1 cellular context compared by ENCODE assay signal in genomic region chr6:28758046-28758817, GRCh38.
A peak's percentile ranks its signal among the peaks of the same experiment; 100 is the strongest.
TF ChIP-seq lines count a peak whose summit lies in the region.

No MANE protein-coding gene starts in this region.

TF ChIP-seq in K562, 482 proteins besides CTCF, POLR2A, EP300 and RAD21 (continued from another document and continues in another):
- TF ChIP-seq XRCC5 (IDR thresholded peaks at IDR 0.05; ENCODE audit: low read depth, low read length) (no peak; the same call in 1 of the 2 replicates), KLF13 (tag; IDR thresholded peaks at IDR 0.05; ENCODE audit: borderline replicate concordance, low read depth) (peak; percentile 66), SMARCA4 (IDR thresholded peaks at IDR 0.05) (no peak; the same call in 1 of the 2 replicates), CBFA2T3 (IDR thresholded peaks at IDR 0.05) (no peak), THRA (IDR thresholded peaks at IDR 0.05) (no peak), ZBTB34 (CRISPR knock-in tag; IDR thresholded peaks at IDR 0.05) (no peak), BCOR (IDR thresholded peaks at IDR 0.05) (peak; percentile 72), GMEB1 (CRISPR knock-in tag; IDR thresholded peaks at IDR 0.05) (no peak), ZNF511 (CRISPR knock-in tag; IDR thresholded peaks at IDR 0.05) (no peak), RCOR1 (IDR thresholded peaks at IDR 0.05; ENCODE audit: borderline replicate concordance in 1 of 2, low read depth in 2 of 2, low read length in 2 of 2) (peak; percentile 34 to 87; a peak in 3 of 4 replicates), DMBX1 (CRISPR knock-in tag; IDR thresholded peaks at IDR 0.05; ENCODE audit: borderline replicate concordance) (no peak), MCM5 (IDR thresholded peaks at IDR 0.05; ENCODE audit: low read depth) (no peak), SP1 (CRISPR knock-in tag; IDR thresholded peaks at IDR 0.05) (peak; percentile 65), ID3 (CRISPR knock-in tag; IDR thresholded peaks at IDR 0.05) (no peak), ID3 (tag; IDR thresholded peaks at IDR 0.05) (peak; percentile 76), ATF6 (CRISPR knock-in tag; IDR thresholded peaks at IDR 0.05) (0 out of 2 replicates have a peak, but pooled peaks have one; percentile 84), CREB1 (IDR thresholded peaks at IDR 0.05) (peak; percentile 57; the same call in 1 of the 2 replicates), CREB1 (CRISPR knock-in tag; IDR thresholded peaks at IDR 0.05) (peak; percentile 9; the same call in 1 of the 2 replicates), BRD9 (IDR thresholded peaks at IDR 0.05; ENCODE audit: low read depth, partially characterized antibody) (peak; percentile 69), SLC30A9 (CRISPR knock-in tag; IDR thresholded peaks at IDR 0.05) (no peak), ATF7 (IDR thresholded peaks at IDR 0.05) (peak; percentile 77), ZNF449 (CRISPR knock-in tag; IDR thresholded peaks at IDR 0.05) (no peak), TCF15 (CRISPR knock-in tag; IDR thresholded peaks at IDR 0.05) (no peak), ZNF347 (CRISPR knock-in tag; IDR thresholded peaks at IDR 0.05; ENCODE audit: low read depth) (no peak), E2F3 (CRISPR knock-in tag; IDR thresholded peaks at IDR 0.05) (no peak), MAFG (tag; conservative IDR thresholded peaks at IDR 0.05) (no peak), TAL1 (IDR thresholded peaks at IDR 0.05) (no peak), ZNF217 (CRISPR knock-in tag; IDR thresholded peaks at IDR 0.05) (no peak), PATZ1 (CRISPR knock-in tag; IDR thresholded peaks at IDR 0.05; ENCODE audit: borderline replicate concordance) (0 out of 2 replicates have a peak, but pooled peaks have one; percentile 74), ZNF583 (CRISPR knock-in tag; IDR thresholded peaks at IDR 0.05) (no peak), ESRRB (CRISPR knock-in tag; IDR thresholded peaks at IDR 0.05; ENCODE audit: borderline replicate concordance) (no peak), ZFP30 (CRISPR knock-in tag; IDR thresholded peaks at IDR 0.05; ENCODE audit: borderline replicate concordance) (no peak), E4F1 (CRISPR knock-in tag; IDR thresholded peaks at IDR 0.05; ENCODE audit: borderline replicate concordance) (no peak), RFX7 (CRISPR knock-in tag; IDR thresholded peaks at IDR 0.05) (no peak), L3MBTL2 (IDR thresholded peaks at IDR 0.05) (peak; percentile 90), LARP7 (IDR thresholded peaks at IDR 0.05) (no peak), ZNF717 (CRISPR knock-in tag; IDR thresholded peaks at IDR 0.05) (no peak), MLLT1 (IDR thresholded peaks at IDR 0.05) (0 out of 4 replicates have a peak, but pooled peaks of 1 of the 2 experiments have one; percentile 4), E2F6 (IDR thresholded peaks at IDR 0.05; ENCODE audit: borderline replicate concordance in 1 of 2, extremely low read depth in 1 of 2, insufficient read depth in 1 of 2, insufficient read length in 1 of 2, low read depth in 1 of 2, low read length in 1 of 2, poor library complexity in 1 of 2, severe bottlenecking in 1 of 2) (peak in 1 of 2 experiments; percentile 47), CEBPG (CRISPR knock-in tag; IDR thresholded peaks at IDR 0.05) (peak; percentile 55; the same call in 1 of the 2 replicates), CEBPG (tag; conservative IDR thresholded peaks at IDR 0.05 in 1 of 2, IDR thresholded peaks at IDR 0.05 in 1 of 2) (peak; percentile 89 to 97), U2AF1 (optimal IDR thresholded peaks at IDR 0.05; ENCODE audit: low read depth, low read length) (no peak), FOSL1 (tag; conservative IDR thresholded peaks at IDR 0.05) (peak; percentile 55), CSDE1 (IDR thresholded peaks at IDR 0.05) (peak in 1 of 2 experiments; percentile 68; a peak in 2 of 4 replicates), NR4A1 (CRISPR knock-in tag; IDR thresholded peaks at IDR 0.05) (no peak), NR4A1 (tag; IDR thresholded peaks at IDR 0.05) (no peak), CREB3L1 (IDR thresholded peaks at IDR 0.05; ENCODE audit: borderline replicate concordance, low read depth) (peak; percentile 50)
